24 cellular contexts compared by ENCODE assay signal in genomic region chr5:131570757-131571156, GRCh38.
DNase-seq lines count a peak whose midpoint lies in the region; ATAC-seq, FAIRE-seq and TF ChIP-seq lines count a peak whose summit lies in the region.
"Had no signal": no experiment of that assay in that cellular context is flagged by ENCODE, and none has a peak within 500 bp of the region (broad histone marks: within the 10 kb centered on the region; RNA-seq: fewer than 3 reads in every experiment).

No MANE protein-coding gene starts in this region.

- POLR2A ChIA-PET in HepG2 (lab: Yijun Ruan, JAX), result no interaction called here

- WGBS in HepG2 (ENCODE audit: low lambda C conversion rate), result 97% methylated on average over 7 of the region's 7 CpGs
- 86% methylated on average over 4 of the region's 7 CpGs for WGBS in right lobe of liver (ENCODE audit: insufficient coverage, low coverage, low lambda C conversion rate, missing lambda C conversion rate)

- H3K4me2 ChIP-seq in HepG2 (ENCODE audit: low read depth, low read length), result no peak overlapping the region
- H3K4me2 ChIP-seq: A549; BLaER1 treated with 17β-estradiol and CSF1 and Interleukin-3, amounts not matched to agents 10 nM and 100 nM had no signal

- BruUV-seq in HepG2 (replicated peaks; lab: Mats Ljungman, UMichigan), result no TSS peak

- H3K36me3 ChIP-seq in HepG2 (replicated peaks in 1 of 2; ENCODE audit: control insufficient read depth in 1 of 2, insufficient read depth in 2 of 2, low read length in 2 of 2), result peaks cover 4 to 12% of the 10 kb centered on the region in 2 experiments; a peak in 2 of 5 replicates
- H3K36me3 ChIP-seq in right lobe of liver, result no peaks in the 10 kb centered on the region
- H3K36me3 ChIP-seq: BE2C had no signal

- intact Hi-C loops in HepG2 (cut with micrococcal nuclease; ENCODE audit: unreplicated experiment) (loop anchor here (5.0 kb wide), 1 partner anchor 1357 kb away; no protein-coding TSS in a partner anchor), right lobe of liver (cut with DNase I) (no loop called here)

- H4K20me1 ChIP-seq in HepG2 (ENCODE audit: insufficient read depth, low read length), result no peaks in the 10 kb centered on the region

- TF ChIP-seq EP300 in HepG2 (IDR thresholded peaks at IDR 0.05; ENCODE audit: low read depth in 2 of 2, low read length in 2 of 2) (no peak), HepG2 (CRISPR knock-in tag; IDR thresholded peaks at IDR 0.05; ENCODE audit: borderline replicate concordance) (no peak)

- TF ChIP-seq POLR2A in HepG2 (IDR thresholded peaks at IDR 0.05; ENCODE audit: insufficient read depth in 1 of 2, low read depth in 2 of 2, low read length in 2 of 2) (no peak), right lobe of liver (IDR thresholded peaks at IDR 0.05) (no peak)

- H3K4me3 ChIP-seq in HepG2 (replicated peaks in 1 of 3; ENCODE audit: insufficient read depth in 1 of 3, low read depth in 2 of 3, low read length in 3 of 3) (no peak overlapping the region), right lobe of liver (no peak overlapping the region), fibroblast of pulmonary artery (replicated peaks; ENCODE audit: low read depth, low read length) (no peak overlapping the region)
- H3K4me3 ChIP-seq: A549; BLaER1 treated with 17β-estradiol and CSF1 and Interleukin-3, amounts not matched to agents 10 nM and 100 nM; GM12878 had no signal

- CTCF ChIA-PET in HepG2 (lab: Yijun Ruan, JAX; ENCODE audit: low intra/inter-chr PET ratio, low total read pairs), result no interaction called here

- no peaks in the 10 kb centered on the region for H3K4me1 ChIP-seq in HepG2 (ENCODE audit: insufficient read depth, low read length)
- no peaks in the 10 kb centered on the region for H3K4me1 ChIP-seq in right lobe of liver
- H3K4me1 ChIP-seq: BE2C; BLaER1 treated with 17β-estradiol and CSF1 and Interleukin-3, amounts not matched to agents 10 nM and 100 nM had no signal

- FAIRE-seq in HepG2 (lab: Jason Lieb, UNC), result no peak
- FAIRE-seq: A549, D721Med, GM12878 had no signal

- H3K9me3 ChIP-seq in HepG2 (ENCODE audit: low read length) (peaks cover 38% of the 10 kb centered on the region), right lobe of liver (no peaks in the 10 kb centered on the region)
- H3K9me3 ChIP-seq: A549, BE2C had no signal

- no peak overlapping the region for H3K9ac ChIP-seq in HepG2 (ENCODE audit: insufficient read depth, low read depth, low read length)
- H3K9ac ChIP-seq: BLaER1 treated with 17β-estradiol and CSF1 and Interleukin-3, amounts not matched to agents 10 nM and 100 nM had no signal

- TF ChIP-seq CTCF in HepG2 (CRISPR knock-in tag; IDR thresholded peaks at IDR 0.05) (no peak), right lobe of liver (IDR thresholded peaks at IDR 0.05) (no peak), fibroblast of pulmonary artery (IDR thresholded peaks at IDR 0.05; ENCODE audit: low read length, missing control alignments) (no peak)

- ATAC-seq in HepG2 (no peak), right lobe of liver (no peak), GM18867 (IDR thresholded peaks at IDR 0.05; ENCODE audit: unreplicated experiment) (no peak)
- ATAC-seq: A549, GM12878 had no signal

- DNase-seq in HepG2 (ENCODE audit: low spot score) (no peak), right lobe of liver (no peak), amniotic epithelial cell (ENCODE audit: low read depth) (peak; percentile 71), fibroblast of pulmonary artery (ENCODE audit: low read depth) (peak; percentile 25), mesenteric fat pad (ENCODE audit: low spot score) (no peak), SIG-M5 (lab: John Stamatoyannopoulos, UW) (no peak)
- DNase-seq: 8988T; ACHN; AML-193; BE2C; CD4-positive, alpha-beta T cell; CD8-positive, alpha-beta memory T cell; DMS 273 treated with DMSO at 0.1 percent for 48 hours; DMS79; EL; GDM1; GOT3; H7; HCEC 1CT had no signal

- H3K27ac ChIP-seq in HepG2 (ENCODE audit: extremely low read length, insufficient read depth, low read length) (no peak overlapping the region), right lobe of liver (no peak overlapping the region)
- H3K27ac ChIP-seq: A549; BLaER1 treated with 17β-estradiol and CSF1 and Interleukin-3, amounts not matched to agents 10 nM and 100 nM had no signal

- no peak overlapping the region for H2AFZ ChIP-seq in HepG2 (ENCODE audit: low read length)

- H3K27me3 ChIP-seq in HepG2 (ENCODE audit: control insufficient read depth in 1 of 2, insufficient read depth in 2 of 2, low read length in 2 of 2), result no peaks in the 10 kb centered on the region
- H3K27me3 ChIP-seq in right lobe of liver, result no peaks in the 10 kb centered on the region
- H3K27me3 ChIP-seq: BE2C; BLaER1 treated with 17β-estradiol and CSF1 and Interleukin-3, amounts not matched to agents 10 nM and 100 nM had no signal

- no peak for TF ChIP-seq RAD21 in HepG2 (CRISPR knock-in tag; IDR thresholded peaks at IDR 0.05)

- in situ Hi-C loops in HepG2 (cut with HindIII; ENCODE audit: extremely low pct_ligation_motif_present, low pct_unique_long_range_greater_than_20kb), result no loop called here

- peaks cover 28% of the 10 kb centered on the region for H3K79me2 ChIP-seq in HepG2 (ENCODE audit: insufficient read depth, low read length)

TF ChIP-seq in HepG2, 621 proteins besides CTCF, POLR2A, EP300 and RAD21:
- TF ChIP-seq FOSL1 (CRISPR knock-in tag; IDR thresholded peaks at IDR 0.05; ENCODE audit: borderline replicate concordance), result no peak
- no peak for TF ChIP-seq ZNF230 (CRISPR knock-in tag; IDR thresholded peaks at IDR 0.05)
- TF ChIP-seq ZNF770 (CRISPR knock-in tag; IDR thresholded peaks at IDR 0.05), result peak; percentile 44; the same call in 1 of the 2 replicates
- no peak for TF ChIP-seq MTF1 (CRISPR knock-in tag; IDR thresholded peaks at IDR 0.05)

Comparison
In these comparisons a context has a peak if more than half of its experiments do, and no peak if none do; other contexts are left out.
1. DNase-seq: peak in amniotic epithelial cell (single experiment) and fibroblast of pulmonary artery (single experiment); none in HepG2 (single experiment), right lobe of liver (0 of 3), mesenteric fat pad (single experiment) and SIG-M5 (single experiment).